ENCODE assay signal across 37 cellular contexts in genomic region chr5:75330404-75330803, GRCh38.
"Had no signal": no experiment of that assay in that cellular context is flagged by ENCODE, and none has a peak within 500 bp of the region (broad histone marks: within the 10 kb centered on the region; RNA-seq: fewer than 3 reads in every experiment).

No MANE protein-coding gene starts in this region.

- H3K4me1 Mint-ChIP-seq: activated B cell treated with CpG ODN at 0.5 μM for 24 hours; activated naive CD4-positive, alpha-beta T cell treated with anti-CD3 and anti-CD28 coated beads, Interleukin-2, amount 10 ng/mL, durations not matched to agents 7 days and 5 days; activated naive CD4-positive, alpha-beta T cell treated with anti-CD3 and anti-CD28 coated beads, Interleukin-2, amount 50 U/mL, for 24 hours; brain; central memory CD8-positive, alpha-beta T cell had no signal

- H3K27me3 Mint-ChIP-seq: activated CD4-positive, alpha-beta memory T cell treated with anti-CD3 and anti-CD28 coated beads for 36 hours; activated CD4-positive, alpha-beta T cell treated with anti-CD3 and anti-CD28 coated beads, Interleukin-2, amount 10 ng/mL, durations not matched to agents 24 days and 14 days; activated naive CD4-positive, alpha-beta T cell treated with anti-CD3 and anti-CD28 coated beads, Interleukin-2, amount 50 U/mL, for 24 hours; activated naive CD8-positive, alpha-beta T cell; activated naive CD8-positive, alpha-beta T cell treated with anti-CD3 and anti-CD28 coated beads, Interleukin-2, amount 10 ng/mL, durations not matched to agents 7 days and 5 days; activated naive CD8-positive, alpha-beta T cell treated with anti-CD3 and anti-CD28 coated beads, Interleukin-2, amount 50 U/mL, for 24 hours had no signal

- H3K36me3 ChIP-seq: ascending aorta, cardiac muscle cell had no signal

- H3K27me3 ChIP-seq: ascending aorta, cardiac muscle cell had no signal

- H3K36me3 Mint-ChIP-seq: activated CD4-positive, alpha-beta memory T cell treated with anti-CD3 and anti-CD28 coated beads for 36 hours; activated naive CD4-positive, alpha-beta T cell treated with anti-CD3 and anti-CD28 coated beads, Interleukin-2, amount 10 ng/mL, durations not matched to agents 7 days and 5 days; activated naive CD4-positive, alpha-beta T cell treated with anti-CD3 and anti-CD28 coated beads, Interleukin-2, amount 50 U/mL, for 24 hours; activated naive CD8-positive, alpha-beta T cell; activated naive CD8-positive, alpha-beta T cell treated with anti-CD3 and anti-CD28 coated beads, Interleukin-2, amount 10 ng/mL, durations not matched to agents 7 days and 5 days; brain had no signal

- ATAC-seq: activated CD8-positive, alpha-beta T cell treated with anti-CD3 and anti-CD28 coated beads for 36 hours; activated naive CD8-positive, alpha-beta T cell treated with anti-CD3 and anti-CD28 coated beads, Interleukin-2, amount 50 U/mL, for 24 hours had no signal

- DNase-seq: activated B cell treated with CpG ODN at 0.5 μM for 24 hours; activated CD4-positive, alpha-beta memory T cell treated with anti-CD3 and anti-CD28 coated beads for 36 hours; activated CD4-positive, alpha-beta T cell treated with anti-CD3 and anti-CD28 coated beads for 4 hours; activated CD4-positive, alpha-beta T cell treated with anti-CD3 and anti-CD28 coated beads, Interleukin-2, amount 10 ng/mL, durations not matched to agents 24 days and 14 days; activated CD4-positive, alpha-beta T cell treated with anti-CD3 and anti-CD28 coated beads, Interleukin-2, amount 50 U/mL, for 1 hour; activated CD4-positive, alpha-beta T cell treated with anti-CD3 and anti-CD28 coated beads, Interleukin-2, amount 50 U/mL, for 4 hours; activated CD4-positive, CD25-positive, alpha-beta regulatory T cell treated with anti-CD3 and anti-CD28 coated beads, Interleukin-2, amount 50 U/mL, for 72 hours; activated CD8-positive, alpha-beta memory T cell treated with anti-CD3 and anti-CD28 coated beads, Interleukin-2, amount 50 U/mL, for 4 hours; activated CD8-positive, alpha-beta T cell treated with anti-CD3 and anti-CD28 coated beads for 36 hours; activated effector memory CD4-positive, alpha-beta T cell treated with Interleukin-2 at 50 U/mL for 16 hours; activated gamma-delta T cell; activated naive CD4-positive, alpha-beta T cell treated with anti-CD3 and anti-CD28 coated beads, Interleukin-2, amount 10 ng/mL, durations not matched to agents 7 days and 5 days; activated naive CD4-positive, alpha-beta T cell treated with Interleukin-2 at 50 U/mL for 16 hours; activated naive CD8-positive, alpha-beta T cell treated with anti-CD3 and anti-CD28 coated beads, Interleukin-2, amount 10 ng/mL, durations not matched to agents 7 days and 5 days; activated naive CD8-positive, alpha-beta T cell treated with anti-CD3 and anti-CD28 coated beads, Interleukin-2, amount 50 U/mL, for 24 hours; activated T-cell treated with anti-CD3 and anti-CD28 coated beads for 4 hours; activated T-cell treated with anti-CD3 and anti-CD28 coated beads, Interleukin-2, amount 50 U/mL, for 1 hour; activated T-cell treated with anti-CD3 and anti-CD28 coated beads, Interleukin-2, amount 50 U/mL, for 48 hours; amygdala; anterior cingulate cortex; caudate nucleus; cerebellar nuclear complex; T-helper 1 cell; T-helper 2 cell; T-helper 9 cell had no signal

- H3K27ac Mint-ChIP-seq: activated B cell treated with CpG ODN at 0.5 μM for 24 hours; activated CD4-positive, alpha-beta memory T cell treated with anti-CD3 and anti-CD28 coated beads for 36 hours; activated CD4-positive, alpha-beta T cell treated with anti-CD3 and anti-CD28 coated beads, Interleukin-2, amount 10 ng/mL, durations not matched to agents 24 days and 14 days; activated CD8-positive, alpha-beta T cell treated with anti-CD3 and anti-CD28 coated beads for 36 hours; activated naive CD4-positive, alpha-beta T cell treated with anti-CD3 and anti-CD28 coated beads, Interleukin-2, amount 10 ng/mL, durations not matched to agents 7 days and 5 days; activated naive CD4-positive, alpha-beta T cell treated with anti-CD3 and anti-CD28 coated beads, Interleukin-2, amount 50 U/mL, for 24 hours; activated naive CD8-positive, alpha-beta T cell; activated naive CD8-positive, alpha-beta T cell treated with anti-CD3 and anti-CD28 coated beads, Interleukin-2, amount 10 ng/mL, durations not matched to agents 7 days and 5 days; activated naive CD8-positive, alpha-beta T cell treated with anti-CD3 and anti-CD28 coated beads, Interleukin-2, amount 50 U/mL, for 24 hours; activated T-helper 2 cell treated with anti-CD3 and anti-CD28 coated beads, Interferon-gamma antibody, Interleukin-2, Interleukin-4, amounts not matched to agents 10 μg/mL and 5 μg/mL and 100 μg/mL, durations not matched to agents 14 hours and 24 hours and 36 hours; brain; T-helper 1 cell treated with Interleukin-12 subunit alpha and Interleukin-12 subunit beta and Interleukin-4 antibody, amounts not matched to agents 30 μg/mL and 1 μg/mL, for 36 hours; T-helper 2 cell treated with Interferon-gamma antibody and Interleukin-4, amounts not matched to agents 5 μg/mL and 100 μg/mL, for 36 hours had no signal

- FAIRE-seq: bronchial epithelial cell, TTC549 had no signal

- H3K4me3 ChIP-seq: ascending aorta, cardiac muscle cell had no signal

- H3K9me3 ChIP-seq: ascending aorta had no signal

- H3K9me3 Mint-ChIP-seq: activated B cell treated with CpG ODN at 0.5 μM for 24 hours; activated CD4-positive, alpha-beta memory T cell treated with anti-CD3 and anti-CD28 coated beads for 36 hours; activated CD4-positive, alpha-beta T cell treated with anti-CD3 and anti-CD28 coated beads, Interleukin-2, amount 10 ng/mL, durations not matched to agents 24 days and 14 days; activated naive CD4-positive, alpha-beta T cell treated with anti-CD3 and anti-CD28 coated beads, Interleukin-2, amount 10 ng/mL, durations not matched to agents 7 days and 5 days; activated naive CD4-positive, alpha-beta T cell treated with anti-CD3 and anti-CD28 coated beads, Interleukin-2, amount 50 U/mL, for 24 hours; activated naive CD8-positive, alpha-beta T cell treated with anti-CD3 and anti-CD28 coated beads, Interleukin-2, amount 10 ng/mL, durations not matched to agents 7 days and 5 days; activated naive CD8-positive, alpha-beta T cell treated with anti-CD3 and anti-CD28 coated beads, Interleukin-2, amount 50 U/mL, for 24 hours; activated T-helper 2 cell treated with anti-CD3 and anti-CD28 coated beads, Interferon-gamma antibody, Interleukin-2, Interleukin-4, amounts not matched to agents 10 μg/mL and 5 μg/mL and 100 μg/mL, durations not matched to agents 14 hours and 24 hours and 36 hours; central memory CD8-positive, alpha-beta T cell; T-helper 1 cell treated with Interleukin-12 subunit alpha and Interleukin-12 subunit beta and Interleukin-4 antibody, amounts not matched to agents 30 μg/mL and 1 μg/mL, for 36 hours; T-helper 2 cell treated with Interferon-gamma antibody and Interleukin-4, amounts not matched to agents 5 μg/mL and 100 μg/mL, for 36 hours had no signal

- H3K4me1 ChIP-seq: ascending aorta had no signal

- H3K27ac ChIP-seq: ascending aorta, cardiac muscle cell, VCaP had no signal

- H3K4me3 Mint-ChIP-seq: activated B cell treated with CpG ODN at 0.5 μM for 24 hours; activated CD4-positive, alpha-beta memory T cell treated with anti-CD3 and anti-CD28 coated beads for 36 hours; activated CD4-positive, alpha-beta T cell treated with anti-CD3 and anti-CD28 coated beads, Interleukin-2, amount 10 ng/mL, durations not matched to agents 24 days and 14 days; activated CD8-positive, alpha-beta T cell treated with anti-CD3 and anti-CD28 coated beads for 36 hours; activated naive CD4-positive, alpha-beta T cell treated with anti-CD3 and anti-CD28 coated beads, Interleukin-2, amount 10 ng/mL, durations not matched to agents 7 days and 5 days; activated naive CD4-positive, alpha-beta T cell treated with anti-CD3 and anti-CD28 coated beads, Interleukin-2, amount 50 U/mL, for 24 hours; activated naive CD8-positive, alpha-beta T cell; activated naive CD8-positive, alpha-beta T cell treated with anti-CD3 and anti-CD28 coated beads, Interleukin-2, amount 10 ng/mL, durations not matched to agents 7 days and 5 days; activated naive CD8-positive, alpha-beta T cell treated with anti-CD3 and anti-CD28 coated beads, Interleukin-2, amount 50 U/mL, for 24 hours; brain; central memory CD8-positive, alpha-beta T cell; T-helper 1 cell treated with Interleukin-12 subunit alpha and Interleukin-12 subunit beta and Interleukin-4 antibody, amounts not matched to agents 30 μg/mL and 1 μg/mL, for 36 hours; T-helper 2 cell treated with Interferon-gamma antibody and Interleukin-4, amounts not matched to agents 5 μg/mL and 100 μg/mL, for 36 hours had no signal
